1 cellular context compared by ENCODE assay signal in genomic region chr7:154868901-154869300, GRCh38.
TF ChIP-seq lines count a peak whose summit lies in the region.

No MANE protein-coding gene starts in this region.

TF ChIP-seq in HepG2, 621 proteins besides CTCF, POLR2A, EP300 and RAD21 (continued from another document):
- TF ChIP-seq ZNF609 (CRISPR knock-in tag; IDR thresholded peaks at IDR 0.05; ENCODE audit: borderline replicate concordance) = no peak
- no peak for TF ChIP-seq MZF1 (CRISPR knock-in tag; IDR thresholded peaks at IDR 0.05; ENCODE audit: borderline replicate concordance)
